1 cellular context compared by ENCODE assay signal in the genomic region with DNA sequence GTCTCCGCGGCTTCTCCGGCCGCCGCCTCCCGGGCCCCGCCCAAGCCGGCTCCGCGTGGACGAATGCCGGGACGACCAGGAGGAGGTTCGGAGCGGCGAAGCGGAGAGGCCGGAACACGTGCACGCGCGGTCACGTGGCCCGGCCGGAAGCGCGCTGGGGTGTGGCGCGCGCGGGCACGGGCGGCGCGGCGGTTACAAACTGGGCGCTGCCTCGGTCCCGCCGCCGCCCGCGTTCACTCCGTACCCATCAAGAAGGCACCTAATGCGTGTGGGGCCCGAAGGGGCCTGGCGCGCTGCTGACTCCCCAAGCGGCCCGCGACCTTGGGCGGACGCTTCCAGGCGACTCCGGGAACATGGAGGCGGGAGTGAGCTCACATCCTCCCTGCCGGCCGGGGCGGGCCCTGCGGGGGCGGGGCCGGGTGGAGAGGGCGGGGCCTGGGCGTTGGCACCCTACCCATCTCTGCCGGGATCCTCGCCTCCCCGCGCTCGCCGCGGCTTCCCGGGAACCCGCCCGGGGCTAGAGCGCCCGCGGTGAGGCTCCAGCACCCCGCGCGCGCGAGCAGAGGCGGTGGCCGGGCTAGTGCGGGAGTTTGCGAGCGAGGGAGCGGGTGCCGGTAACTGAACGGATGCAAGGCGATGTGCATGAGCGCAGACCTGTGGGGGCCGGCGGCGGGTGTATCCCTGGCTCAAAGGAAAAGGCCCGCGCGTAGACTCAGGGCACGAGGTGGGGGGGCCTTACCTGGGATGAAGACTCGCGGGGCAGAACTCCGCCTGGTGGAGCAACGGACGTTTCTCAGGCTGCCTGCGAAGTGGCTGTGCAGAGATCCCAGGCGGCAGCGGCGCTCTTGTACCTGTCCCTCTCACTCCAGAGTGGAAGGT.
A peak's percentile ranks its signal among the peaks of the same experiment; 100 is the strongest.
TF ChIP-seq lines count a peak whose summit lies in the region.

A gene (minus strand): TSS at position 367 of the 879 bp plus-strand sequence. CDS start 424 bp downstream, outside the sequence.

TF ChIP-seq in HepG2, 621 proteins besides CTCF, POLR2A, EP300 and RAD21 (continued from another document and continues in another):
- TF ChIP-seq, protein P1, sequence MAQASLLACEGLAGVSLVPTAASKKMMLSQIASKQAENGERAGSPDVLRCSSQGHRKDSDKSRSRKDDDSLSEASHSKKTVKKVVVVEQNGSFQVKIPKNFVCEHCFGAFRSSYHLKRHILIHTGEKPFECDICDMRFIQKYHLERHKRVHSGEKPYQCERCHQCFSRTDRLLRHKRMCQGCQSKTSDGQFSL (CRISPR knock-in tag; IDR thresholded peaks at IDR 0.05) = peak; percentile 96
- peak; percentile 44 for TF ChIP-seq STAG1 (CRISPR knock-in tag; IDR thresholded peaks at IDR 0.05)
- TF ChIP-seq, protein P2, sequence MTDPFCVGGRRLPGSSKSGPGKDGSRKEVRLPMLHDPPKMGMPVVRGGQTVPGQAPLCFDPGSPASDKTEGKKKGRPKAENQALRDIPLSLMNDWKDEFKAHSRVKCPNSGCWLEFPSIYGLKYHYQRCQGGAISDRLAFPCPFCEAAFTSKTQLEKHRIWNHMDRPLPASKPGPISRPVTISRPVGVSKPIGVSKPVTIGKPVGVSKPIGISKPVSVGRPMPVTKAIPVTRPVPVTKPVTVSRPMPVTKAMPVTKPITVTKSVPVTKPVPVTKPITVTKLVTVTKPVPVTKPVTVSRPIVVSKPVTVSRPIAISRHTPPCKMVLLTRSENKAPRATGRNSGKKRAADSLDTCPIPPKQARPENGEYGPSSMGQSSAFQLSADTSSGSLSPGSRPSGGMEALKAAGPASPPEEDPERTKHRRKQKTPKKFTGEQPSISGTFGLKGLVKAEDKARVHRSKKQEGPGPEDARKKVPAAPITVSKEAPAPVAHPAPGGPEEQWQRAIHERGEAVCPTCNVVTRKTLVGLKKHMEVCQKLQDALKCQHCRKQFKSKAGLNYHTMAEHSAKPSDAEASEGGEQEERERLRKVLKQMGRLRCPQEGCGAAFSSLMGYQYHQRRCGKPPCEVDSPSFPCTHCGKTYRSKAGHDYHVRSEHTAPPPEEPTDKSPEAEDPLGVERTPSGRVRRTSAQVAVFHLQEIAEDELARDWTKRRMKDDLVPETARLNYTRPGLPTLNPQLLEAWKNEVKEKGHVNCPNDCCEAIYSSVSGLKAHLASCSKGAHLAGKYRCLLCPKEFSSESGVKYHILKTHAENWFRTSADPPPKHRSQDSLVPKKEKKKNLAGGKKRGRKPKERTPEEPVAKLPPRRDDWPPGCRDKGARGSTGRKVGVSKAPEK (CRISPR knock-in tag; IDR thresholded peaks at IDR 0.05; ENCODE audit: borderline replicate concordance) = no peak
- no peak for TF ChIP-seq ZNF343 (CRISPR knock-in tag; IDR thresholded peaks at IDR 0.05)
- TF ChIP-seq ZNF335 (CRISPR knock-in tag; IDR thresholded peaks at IDR 0.05) = no peak
- TF ChIP-seq, protein P3, sequence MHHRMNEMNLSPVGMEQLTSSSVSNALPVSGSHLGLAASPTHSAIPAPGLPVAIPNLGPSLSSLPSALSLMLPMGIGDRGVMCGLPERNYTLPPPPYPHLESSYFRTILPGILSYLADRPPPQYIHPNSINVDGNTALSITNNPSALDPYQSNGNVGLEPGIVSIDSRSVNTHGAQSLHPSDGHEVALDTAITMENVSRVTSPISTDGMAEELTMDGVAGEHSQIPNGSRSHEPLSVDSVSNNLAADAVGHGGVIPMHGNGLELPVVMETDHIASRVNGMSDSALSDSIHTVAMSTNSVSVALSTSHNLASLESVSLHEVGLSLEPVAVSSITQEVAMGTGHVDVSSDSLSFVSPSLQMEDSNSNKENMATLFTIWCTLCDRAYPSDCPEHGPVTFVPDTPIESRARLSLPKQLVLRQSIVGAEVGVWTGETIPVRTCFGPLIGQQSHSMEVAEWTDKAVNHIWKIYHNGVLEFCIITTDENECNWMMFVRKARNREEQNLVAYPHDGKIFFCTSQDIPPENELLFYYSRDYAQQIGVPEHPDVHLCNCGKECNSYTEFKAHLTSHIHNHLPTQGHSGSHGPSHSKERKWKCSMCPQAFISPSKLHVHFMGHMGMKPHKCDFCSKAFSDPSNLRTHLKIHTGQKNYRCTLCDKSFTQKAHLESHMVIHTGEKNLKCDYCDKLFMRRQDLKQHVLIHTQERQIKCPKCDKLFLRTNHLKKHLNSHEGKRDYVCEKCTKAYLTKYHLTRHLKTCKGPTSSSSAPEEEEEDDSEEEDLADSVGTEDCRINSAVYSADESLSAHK (CRISPR knock-in tag; IDR thresholded peaks at IDR 0.05; ENCODE audit: borderline replicate concordance) = no peak
- TF ChIP-seq FLYWCH1 (CRISPR knock-in tag; IDR thresholded peaks at IDR 0.05) = no peak
- no peak for TF ChIP-seq SMAD9 (CRISPR knock-in tag; IDR thresholded peaks at IDR 0.05)
- TF ChIP-seq, protein P4, sequence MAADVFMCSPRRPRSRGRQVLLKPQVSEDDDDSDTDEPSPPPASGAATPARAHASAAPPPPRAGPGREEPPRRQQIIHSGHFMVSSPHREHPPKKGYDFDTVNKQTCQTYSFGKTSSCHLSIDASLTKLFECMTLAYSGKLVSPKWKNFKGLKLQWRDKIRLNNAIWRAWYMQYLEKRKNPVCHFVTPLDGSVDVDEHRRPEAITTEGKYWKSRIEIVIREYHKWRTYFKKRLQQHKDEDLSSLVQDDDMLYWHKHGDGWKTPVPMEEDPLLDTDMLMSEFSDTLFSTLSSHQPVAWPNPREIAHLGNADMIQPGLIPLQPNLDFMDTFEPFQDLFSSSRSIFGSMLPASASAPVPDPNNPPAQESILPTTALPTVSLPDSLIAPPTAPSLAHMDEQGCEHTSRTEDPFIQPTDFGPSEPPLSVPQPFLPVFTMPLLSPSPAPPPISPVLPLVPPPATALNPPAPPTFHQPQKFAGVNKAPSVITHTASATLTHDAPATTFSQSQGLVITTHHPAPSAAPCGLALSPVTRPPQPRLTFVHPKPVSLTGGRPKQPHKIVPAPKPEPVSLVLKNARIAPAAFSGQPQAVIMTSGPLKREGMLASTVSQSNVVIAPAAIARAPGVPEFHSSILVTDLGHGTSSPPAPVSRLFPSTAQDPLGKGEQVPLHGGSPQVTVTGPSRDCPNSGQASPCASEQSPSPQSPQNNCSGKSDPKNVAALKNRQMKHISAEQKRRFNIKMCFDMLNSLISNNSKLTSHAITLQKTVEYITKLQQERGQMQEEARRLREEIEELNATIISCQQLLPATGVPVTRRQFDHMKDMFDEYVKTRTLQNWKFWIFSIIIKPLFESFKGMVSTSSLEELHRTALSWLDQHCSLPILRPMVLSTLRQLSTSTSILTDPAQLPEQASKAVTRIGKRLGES (CRISPR knock-in tag; IDR thresholded peaks at IDR 0.05; ENCODE audit: borderline replicate concordance) = no peak
- TF ChIP-seq KDM1A (CRISPR knock-in tag; IDR thresholded peaks at IDR 0.05) = no peak
- TF ChIP-seq LCORL (IDR thresholded peaks at IDR 0.05) = no peak
- TF ChIP-seq LCORL (CRISPR knock-in tag; IDR thresholded peaks at IDR 0.05) = no peak
- TF ChIP-seq MIXL1 (CRISPR knock-in tag; IDR thresholded peaks at IDR 0.05) = no peak
- TF ChIP-seq BORCS8-MEF2B (CRISPR knock-in tag; IDR thresholded peaks at IDR 0.05) = 0 out of 2 replicates have a peak, but pooled peaks have one; percentile 44
- TF ChIP-seq, protein P5, sequence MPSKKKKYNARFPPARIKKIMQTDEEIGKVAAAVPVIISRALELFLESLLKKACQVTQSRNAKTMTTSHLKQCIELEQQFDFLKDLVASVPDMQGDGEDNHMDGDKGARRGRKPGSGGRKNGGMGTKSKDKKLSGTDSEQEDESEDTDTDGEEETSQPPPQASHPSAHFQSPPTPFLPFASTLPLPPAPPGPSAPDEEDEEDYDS (CRISPR knock-in tag; IDR thresholded peaks at IDR 0.05) = no peak
- TF ChIP-seq, protein P6, sequence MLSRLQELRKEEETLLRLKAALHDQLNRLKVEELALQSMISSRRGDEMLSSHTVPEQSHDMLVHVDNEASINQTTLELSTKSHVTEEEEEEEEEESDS (CRISPR knock-in tag; IDR thresholded peaks at IDR 0.05; ENCODE audit: borderline replicate concordance) = no peak
- TF ChIP-seq GFI1 (CRISPR knock-in tag; IDR thresholded peaks at IDR 0.05; ENCODE audit: borderline replicate concordance) = no peak
- TF ChIP-seq, protein P7, sequence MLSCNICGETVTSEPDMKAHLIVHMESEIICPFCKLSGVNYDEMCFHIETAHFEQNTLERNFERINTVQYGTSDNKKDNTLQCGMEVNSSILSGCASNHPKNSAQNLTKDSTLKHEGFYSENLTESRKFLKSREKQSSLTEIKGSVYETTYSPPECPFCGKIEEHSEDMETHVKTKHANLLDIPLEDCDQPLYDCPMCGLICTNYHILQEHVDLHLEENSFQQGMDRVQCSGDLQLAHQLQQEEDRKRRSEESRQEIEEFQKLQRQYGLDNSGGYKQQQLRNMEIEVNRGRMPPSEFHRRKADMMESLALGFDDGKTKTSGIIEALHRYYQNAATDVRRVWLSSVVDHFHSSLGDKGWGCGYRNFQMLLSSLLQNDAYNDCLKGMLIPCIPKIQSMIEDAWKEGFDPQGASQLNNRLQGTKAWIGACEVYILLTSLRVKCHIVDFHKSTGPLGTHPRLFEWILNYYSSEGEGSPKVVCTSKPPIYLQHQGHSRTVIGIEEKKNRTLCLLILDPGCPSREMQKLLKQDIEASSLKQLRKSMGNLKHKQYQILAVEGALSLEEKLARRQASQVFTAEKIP (CRISPR knock-in tag; IDR thresholded peaks at IDR 0.05; ENCODE audit: borderline replicate concordance) = no peak
- TF ChIP-seq TOPORS (CRISPR knock-in tag; IDR thresholded peaks at IDR 0.05) = peak; percentile 79; the same call in 1 of the 2 replicates
- TF ChIP-seq MTA1 (CRISPR knock-in tag; IDR thresholded peaks at IDR 0.05; ENCODE audit: borderline replicate concordance) = no peak
- TF ChIP-seq, protein P8, sequence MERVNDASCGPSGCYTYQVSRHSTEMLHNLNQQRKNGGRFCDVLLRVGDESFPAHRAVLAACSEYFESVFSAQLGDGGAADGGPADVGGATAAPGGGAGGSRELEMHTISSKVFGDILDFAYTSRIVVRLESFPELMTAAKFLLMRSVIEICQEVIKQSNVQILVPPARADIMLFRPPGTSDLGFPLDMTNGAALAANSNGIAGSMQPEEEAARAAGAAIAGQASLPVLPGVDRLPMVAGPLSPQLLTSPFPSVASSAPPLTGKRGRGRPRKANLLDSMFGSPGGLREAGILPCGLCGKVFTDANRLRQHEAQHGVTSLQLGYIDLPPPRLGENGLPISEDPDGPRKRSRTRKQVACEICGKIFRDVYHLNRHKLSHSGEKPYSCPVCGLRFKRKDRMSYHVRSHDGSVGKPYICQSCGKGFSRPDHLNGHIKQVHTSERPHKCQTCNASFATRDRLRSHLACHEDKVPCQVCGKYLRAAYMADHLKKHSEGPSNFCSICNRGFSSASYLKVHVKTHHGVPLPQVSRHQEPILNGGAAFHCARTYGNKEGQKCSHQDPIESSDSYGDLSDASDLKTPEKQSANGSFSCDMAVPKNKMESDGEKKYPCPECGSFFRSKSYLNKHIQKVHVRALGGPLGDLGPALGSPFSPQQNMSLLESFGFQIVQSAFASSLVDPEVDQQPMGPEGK (CRISPR knock-in tag; IDR thresholded peaks at IDR 0.05) = peak; percentile 85
- TF ChIP-seq HCFC1 (IDR thresholded peaks at IDR 0.05; ENCODE audit: low read depth, low read length) = no peak
- TF ChIP-seq, protein P9, sequence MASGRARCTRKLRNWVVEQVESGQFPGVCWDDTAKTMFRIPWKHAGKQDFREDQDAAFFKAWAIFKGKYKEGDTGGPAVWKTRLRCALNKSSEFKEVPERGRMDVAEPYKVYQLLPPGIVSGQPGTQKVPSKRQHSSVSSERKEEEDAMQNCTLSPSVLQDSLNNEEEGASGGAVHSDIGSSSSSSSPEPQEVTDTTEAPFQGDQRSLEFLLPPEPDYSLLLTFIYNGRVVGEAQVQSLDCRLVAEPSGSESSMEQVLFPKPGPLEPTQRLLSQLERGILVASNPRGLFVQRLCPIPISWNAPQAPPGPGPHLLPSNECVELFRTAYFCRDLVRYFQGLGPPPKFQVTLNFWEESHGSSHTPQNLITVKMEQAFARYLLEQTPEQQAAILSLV (CRISPR knock-in tag; IDR thresholded peaks at IDR 0.05; ENCODE audit: borderline replicate concordance) = peak; percentile 62; the same call in 1 of the 2 replicates
- TF ChIP-seq ZFAT (CRISPR knock-in tag; conservative IDR thresholded peaks at IDR 0.05) = no peak
- TF ChIP-seq, protein P10, sequence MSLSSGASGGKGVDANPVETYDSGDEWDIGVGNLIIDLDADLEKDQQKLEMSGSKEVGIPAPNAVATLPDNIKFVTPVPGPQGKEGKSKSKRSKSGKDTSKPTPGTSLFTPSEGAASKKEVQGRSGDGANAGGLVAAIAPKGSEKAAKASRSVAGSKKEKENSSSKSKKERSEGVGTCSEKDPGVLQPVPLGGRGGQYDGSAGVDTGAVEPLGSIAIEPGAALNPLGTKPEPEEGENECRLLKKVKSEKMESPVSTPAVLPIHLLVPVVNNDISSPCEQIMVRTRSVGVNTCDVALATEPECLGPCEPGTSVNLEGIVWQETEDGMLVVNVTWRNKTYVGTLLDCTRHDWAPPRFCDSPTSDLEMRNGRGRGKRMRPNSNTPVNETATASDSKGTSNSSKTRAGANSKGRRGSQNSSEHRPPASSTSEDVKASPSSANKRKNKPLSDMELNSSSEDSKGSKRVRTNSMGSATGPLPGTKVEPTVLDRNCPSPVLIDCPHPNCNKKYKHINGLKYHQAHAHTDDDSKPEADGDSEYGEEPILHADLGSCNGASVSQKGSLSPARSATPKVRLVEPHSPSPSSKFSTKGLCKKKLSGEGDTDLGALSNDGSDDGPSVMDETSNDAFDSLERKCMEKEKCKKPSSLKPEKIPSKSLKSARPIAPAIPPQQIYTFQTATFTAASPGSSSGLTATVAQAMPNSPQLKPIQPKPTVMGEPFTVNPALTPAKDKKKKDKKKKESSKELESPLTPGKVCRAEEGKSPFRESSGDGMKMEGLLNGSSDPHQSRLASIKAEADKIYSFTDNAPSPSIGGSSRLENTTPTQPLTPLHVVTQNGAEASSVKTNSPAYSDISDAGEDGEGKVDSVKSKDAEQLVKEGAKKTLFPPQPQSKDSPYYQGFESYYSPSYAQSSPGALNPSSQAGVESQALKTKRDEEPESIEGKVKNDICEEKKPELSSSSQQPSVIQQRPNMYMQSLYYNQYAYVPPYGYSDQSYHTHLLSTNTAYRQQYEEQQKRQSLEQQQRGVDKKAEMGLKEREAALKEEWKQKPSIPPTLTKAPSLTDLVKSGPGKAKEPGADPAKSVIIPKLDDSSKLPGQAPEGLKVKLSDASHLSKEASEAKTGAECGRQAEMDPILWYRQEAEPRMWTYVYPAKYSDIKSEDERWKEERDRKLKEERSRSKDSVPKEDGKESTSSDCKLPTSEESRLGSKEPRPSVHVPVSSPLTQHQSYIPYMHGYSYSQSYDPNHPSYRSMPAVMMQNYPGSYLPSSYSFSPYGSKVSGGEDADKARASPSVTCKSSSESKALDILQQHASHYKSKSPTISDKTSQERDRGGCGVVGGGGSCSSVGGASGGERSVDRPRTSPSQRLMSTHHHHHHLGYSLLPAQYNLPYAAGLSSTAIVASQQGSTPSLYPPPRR (CRISPR knock-in tag; IDR thresholded peaks at IDR 0.05; ENCODE audit: borderline replicate concordance) = no peak
